11 cellular contexts compared by ENCODE assay signal in the genomic region with DNA sequence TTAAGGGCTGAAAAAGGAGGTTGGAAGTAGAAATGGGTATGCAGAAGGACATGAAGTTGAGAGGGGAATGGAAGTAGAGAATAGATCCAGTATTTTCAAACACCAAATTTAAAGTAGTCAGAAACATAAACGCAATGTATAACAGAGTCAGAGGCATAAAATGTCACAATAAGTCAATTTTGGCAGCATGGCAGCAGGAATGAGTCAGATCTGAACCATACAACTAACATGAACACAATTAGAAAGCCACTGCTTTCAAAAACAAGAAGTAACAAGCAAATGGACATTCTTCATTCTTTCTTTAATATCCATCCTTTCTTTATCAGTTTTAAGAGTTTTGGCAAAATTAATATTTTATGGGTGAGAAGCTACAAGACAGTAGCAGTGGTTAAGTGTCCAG. TPM values are rescaled to one million over a fixed set of nuclear protein-coding genes. Genes with fewer than 3 reads are reported as not detected.
DNase-seq lines count a peak whose midpoint lies in the region; ATAC-seq and TF ChIP-seq lines count a peak whose summit lies in the region.
"Had no signal": no experiment of that assay in that cellular context is flagged by ENCODE, and none has a peak within 500 bp of the region (broad histone marks: within the 10 kb centered on the region; RNA-seq: fewer than 3 reads in every experiment).

No MANE protein-coding gene starts in this region.

- H3K4me3 ChIP-seq in aorta (ENCODE audit: low read length in 2 of 2) = no peak overlapping the region
- H3K4me3 ChIP-seq: skin epidermis had no signal

- H3K27ac ChIP-seq in aorta (ENCODE audit: low read depth in 1 of 2, low read length in 2 of 2) = no peak overlapping the region
- H3K27ac ChIP-seq: skin epidermis had no signal

- H3K4me3 Mint-ChIP-seq in T-helper 1 cell treated with Interleukin-12 subunit alpha and Interleukin-12 subunit beta and Interleukin-4 antibody, amounts not matched to agents 30 μg/mL and 1 μg/mL, for 36 hours = peak overlapping the region; percentile 66

- no peaks in the 10 kb centered on the region for H3K36me3 ChIP-seq in aorta (ENCODE audit: control insufficient read depth in 1 of 2, insufficient read depth in 2 of 2, low read length in 1 of 2)

- H3K4me1 Mint-ChIP-seq in T-helper 1 cell treated with Interleukin-12 subunit alpha and Interleukin-12 subunit beta and Interleukin-4 antibody, amounts not matched to agents 30 μg/mL and 1 μg/mL, for 36 hours (ENCODE audit: low read depth) = peaks cover 47% of the 10 kb centered on the region

- H3K27me3 Mint-ChIP-seq in T-helper 1 cell treated with Interleukin-12 subunit alpha and Interleukin-12 subunit beta and Interleukin-4 antibody, amounts not matched to agents 30 μg/mL and 1 μg/mL, for 36 hours (ENCODE audit: low read depth) = no peaks in the 10 kb centered on the region

- peaks cover 2 to 9% of the 10 kb centered on the region in 2 donors for H3K4me1 ChIP-seq in aorta (ENCODE audit: control insufficient read depth in 1 of 2, insufficient read depth in 2 of 2, low read length in 2 of 2)

- no peaks in the 10 kb centered on the region for H3K27me3 ChIP-seq in aorta (ENCODE audit: control insufficient read depth in 1 of 2, insufficient read depth in 2 of 2, low read length in 1 of 2)

- DNase-seq in AML-193 (lab: John Stamatoyannopoulos, UW) (peak; percentile 47 to 58), HCEC 1CT (peak; percentile 77), fibroblast of the conjunctiva (ENCODE audit: low read depth) (peak; percentile 37), aorta (no peak), HEK293T (ENCODE audit: extremely low spot score) (no peak)
- DNase-seq in stimulated activated CD8-positive, alpha-beta memory T cell treated with anti-CD3 and anti-CD28 coated beads, Interleukin-4, amount 100 ng/mL, for 48 hours = no peak
- no peak for DNase-seq in stimulated activated CD4-positive, alpha-beta T cell treated with anti-CD3 and anti-CD28 coated beads, Interleukin-15, amount 100 ng/mL, for 24 hours
- DNase-seq: central memory CD4-positive, alpha-beta T cell; NCI-H2081 had no signal

- CTCF ChIA-PET in HEK293T (lab: Yijun Ruan, JAX) = interaction anchor here (0.7 to 1.1 kb wide), 2 partner anchors 15 to 1034 kb away, joined by 3 to 4 read pairs; no protein-coding TSS in a partner anchor

- H3K27ac Mint-ChIP-seq in T-helper 1 cell treated with Interleukin-12 subunit alpha and Interleukin-12 subunit beta and Interleukin-4 antibody, amounts not matched to agents 30 μg/mL and 1 μg/mL, for 36 hours = peak overlapping the region; percentile 37

- ATAC-seq in aorta (ENCODE audit: low FRiP score) = no peak

- H3K9me3 ChIP-seq in aorta (ENCODE audit: control insufficient read depth, low read length) = no peaks in the 10 kb centered on the region

- intact Hi-C loops in aorta (cut with DNase I) = loop anchor here in 1 of 2 donors (10.0 kb wide), 1 partner anchor 234 kb away; no protein-coding TSS in a partner anchor

- POLR2A ChIA-PET in HEK293T (lab: Yijun Ruan, JAX) = no interaction called here

- H3K36me3 Mint-ChIP-seq in T-helper 1 cell treated with Interleukin-12 subunit alpha and Interleukin-12 subunit beta and Interleukin-4 antibody, amounts not matched to agents 30 μg/mL and 1 μg/mL, for 36 hours (ENCODE audit: low read depth) = peaks cover 20% of the 10 kb centered on the region

- H3K9me3 Mint-ChIP-seq in T-helper 1 cell treated with Interleukin-12 subunit alpha and Interleukin-12 subunit beta and Interleukin-4 antibody, amounts not matched to agents 30 μg/mL and 1 μg/mL, for 36 hours = no peaks in the 10 kb centered on the region

- 32 to 45% methylated on average over 1 of the region's 1 CpG for WGBS in aorta, 2 donors

TF ChIP-seq in HEK293T, 16 proteins besides CTCF, POLR2A, EP300 and RAD21:
- no peak for TF ChIP-seq ZNF384 (IDR thresholded peaks at IDR 0.05)

RNA-seq across cellular contexts. Expression of a gene that starts 2.5 kb away (rescaled TPM):
- total RNA-seq in aorta = 10 to 100 TPM; 38.8 to 54.2 TPM
- 10 to 100 TPM; 17.3 to 24.7 TPM for polyA plus RNA-seq in aorta

Comparison
In these comparisons a context has a peak if more than half of its experiments do, and no peak if none do; other contexts are left out.
1. DNase-seq: peak in AML-193 (2 of 2), HCEC 1CT (single experiment) and fibroblast of the conjunctiva (single experiment); none in aorta (0 of 2), stimulated activated CD8-positive, alpha-beta memory T cell treated with anti-CD3 and anti-CD28 coated beads, Interleukin-4, amount 100 ng/mL, for 48 hours (single experiment), stimulated activated CD4-positive, alpha-beta T cell treated with anti-CD3 and anti-CD28 coated beads, Interleukin-15, amount 100 ng/mL, for 24 hours (single experiment) and HEK293T (single experiment).